ENCODE assay signal across 8 cellular contexts in the genomic region with DNA sequence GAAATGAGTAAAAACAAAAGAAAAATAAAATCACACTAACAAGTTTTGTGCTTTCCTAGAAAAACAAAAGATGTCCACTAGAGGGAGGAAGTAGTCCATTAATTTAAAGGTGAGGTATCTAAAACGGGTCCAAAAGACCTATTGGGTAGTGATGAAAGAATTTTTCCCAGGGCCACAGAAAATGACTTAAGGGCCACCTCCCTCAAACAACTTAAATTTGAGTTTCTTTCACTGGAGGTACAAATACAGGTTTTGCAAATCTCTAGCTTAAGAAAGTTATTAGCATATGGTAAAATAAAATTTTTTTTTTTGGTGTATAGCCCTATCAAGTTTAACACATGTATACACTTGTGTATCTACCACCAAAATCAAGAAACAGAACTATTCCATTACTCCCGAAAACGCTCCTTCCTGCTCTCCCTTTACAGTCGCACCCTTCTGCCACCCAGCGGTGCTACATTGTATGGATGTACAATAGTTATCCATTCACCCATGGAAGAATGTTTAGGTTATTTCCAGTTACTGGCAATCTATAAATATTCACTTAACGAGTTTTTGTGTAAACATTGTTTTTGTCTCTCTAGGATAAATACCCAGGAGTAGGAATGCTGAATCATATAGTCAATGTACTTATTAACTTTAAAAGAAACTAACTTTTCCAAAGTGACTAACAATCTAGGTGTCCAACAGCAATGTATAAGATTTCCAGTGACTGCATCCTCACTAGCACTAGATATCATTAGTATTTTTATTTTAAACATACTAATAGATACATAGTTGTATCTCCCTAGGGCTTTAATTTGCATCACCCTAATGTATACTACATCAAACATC. TPM values are rescaled to one million over a fixed set of nuclear protein-coding genes. Genes with fewer than 3 reads are reported as not detected.
DNase-seq lines count a peak whose midpoint lies in the region; ATAC-seq and TF ChIP-seq lines count a peak whose summit lies in the region.

No MANE protein-coding gene starts in this region.

- H3K36me3 Mint-ChIP-seq in activated CD4-positive, alpha-beta T cell treated with anti-CD3 and anti-CD28 coated beads for 36 hours (ENCODE audit: low read depth): peaks cover 12% of the 10 kb centered on the region

- DNase-seq in activated CD4-positive, alpha-beta T cell treated with anti-CD3 and anti-CD28 coated beads for 36 hours: no peak
- DNase-seq in activated CD4-positive, alpha-beta T cell treated with anti-CD3 and anti-CD28 coated beads for 1 hour: no peak
- DNase-seq in NCI-H146 (lab: John Stamatoyannopoulos, UW) (peak; percentile 33), cardiac fibroblast (ENCODE audit: low read depth in 2 of 2) (peak; percentile 75 to 80), medulla oblongata (ENCODE audit: extremely low spot score) (peak; percentile 73), NCI-H187 treated with DMSO at 0.1 percent for 48 hours (lab: John Stamatoyannopoulos, UW) (no peak)

- H3K27ac Mint-ChIP-seq in activated CD4-positive, alpha-beta T cell treated with anti-CD3 and anti-CD28 coated beads for 36 hours: no peak overlapping the region

- no peaks in the 10 kb centered on the region for H3K4me1 Mint-ChIP-seq in activated CD4-positive, alpha-beta T cell treated with anti-CD3 and anti-CD28 coated beads for 36 hours

- CTCF ChIA-PET in activated CD4-positive, alpha-beta T cell treated with anti-CD3 and anti-CD28 coated beads for 36 hours (lab: Charles Lee): interaction anchor here (0.7 to 2.2 kb wide), 7 partner anchors 9 to 1799 kb away, joined by 3 to 14 read pairs (median 3); partner anchors contain the start of genes DEPDC1B, ERCC8 and NDUFAF2

- POLR2A ChIA-PET in activated CD4-positive, alpha-beta T cell treated with anti-CD3 and anti-CD28 coated beads for 36 hours (lab: Charles Lee): no interaction called here

- H3K27me3 Mint-ChIP-seq in activated CD4-positive, alpha-beta T cell treated with anti-CD3 and anti-CD28 coated beads for 36 hours: no peaks in the 10 kb centered on the region

- peak; percentile 42 for ATAC-seq in activated CD4-positive, alpha-beta T cell treated with anti-CD3 and anti-CD28 coated beads for 36 hours
- ATAC-seq in GM21528 (IDR thresholded peaks at IDR 0.05; ENCODE audit: low FRiP score, unreplicated experiment): peak; percentile 63
- ATAC-seq in GM19328 (IDR thresholded peaks at IDR 0.05; ENCODE audit: unreplicated experiment): no peak

- peak; percentile 37 for TF ChIP-seq CTCF in cardiac fibroblast (IDR thresholded peaks at IDR 0.05; ENCODE audit: low read depth, low read length)

- intact Hi-C loops in activated CD4-positive, alpha-beta T cell treated with anti-CD3 and anti-CD28 coated beads for 36 hours (cut with DNase I, micrococcal nuclease): loop anchor here (1.0 to 10.0 kb wide), 4 partner anchors 166 to 269 kb away; partner anchors contain the start of genes ERCC8 (in 2 of the 2), NDUFAF2 (in 2 of the 2) and ELOVL7 (in 1 of the 2)

- no peaks in the 10 kb centered on the region for H3K9me3 Mint-ChIP-seq in activated CD4-positive, alpha-beta T cell treated with anti-CD3 and anti-CD28 coated beads for 36 hours (ENCODE audit: low read depth)

- no peak overlapping the region for H3K4me3 Mint-ChIP-seq in activated CD4-positive, alpha-beta T cell treated with anti-CD3 and anti-CD28 coated beads for 36 hours

- no peak overlapping the region for H3K4me3 ChIP-seq in cardiac fibroblast (replicated peaks in 1 of 2; ENCODE audit: low read depth in 2 of 2, low read length in 2 of 2)

RNA-seq across cellular contexts. Expression of gene DEPDC1B, which starts 21.9 kb away (rescaled TPM):
- 10 to 100 TPM; 34.2 to 40.3 TPM for total RNA-seq in activated CD4-positive, alpha-beta T cell treated with anti-CD3 and anti-CD28 coated beads for 36 hours

Comparison
In these comparisons a context has a peak if more than half of its experiments do, and no peak if none do; other contexts are left out.
1. DNase-seq: peak in NCI-H146 (single experiment), cardiac fibroblast (2 of 2) and medulla oblongata (single experiment); none in activated CD4-positive, alpha-beta T cell treated with anti-CD3 and anti-CD28 coated beads for 36 hours (single experiment), activated CD4-positive, alpha-beta T cell treated with anti-CD3 and anti-CD28 coated beads for 1 hour (single experiment) and NCI-H187 treated with DMSO at 0.1 percent for 48 hours (single experiment).